8 cellular contexts compared by ENCODE assay signal in the genomic region with DNA sequence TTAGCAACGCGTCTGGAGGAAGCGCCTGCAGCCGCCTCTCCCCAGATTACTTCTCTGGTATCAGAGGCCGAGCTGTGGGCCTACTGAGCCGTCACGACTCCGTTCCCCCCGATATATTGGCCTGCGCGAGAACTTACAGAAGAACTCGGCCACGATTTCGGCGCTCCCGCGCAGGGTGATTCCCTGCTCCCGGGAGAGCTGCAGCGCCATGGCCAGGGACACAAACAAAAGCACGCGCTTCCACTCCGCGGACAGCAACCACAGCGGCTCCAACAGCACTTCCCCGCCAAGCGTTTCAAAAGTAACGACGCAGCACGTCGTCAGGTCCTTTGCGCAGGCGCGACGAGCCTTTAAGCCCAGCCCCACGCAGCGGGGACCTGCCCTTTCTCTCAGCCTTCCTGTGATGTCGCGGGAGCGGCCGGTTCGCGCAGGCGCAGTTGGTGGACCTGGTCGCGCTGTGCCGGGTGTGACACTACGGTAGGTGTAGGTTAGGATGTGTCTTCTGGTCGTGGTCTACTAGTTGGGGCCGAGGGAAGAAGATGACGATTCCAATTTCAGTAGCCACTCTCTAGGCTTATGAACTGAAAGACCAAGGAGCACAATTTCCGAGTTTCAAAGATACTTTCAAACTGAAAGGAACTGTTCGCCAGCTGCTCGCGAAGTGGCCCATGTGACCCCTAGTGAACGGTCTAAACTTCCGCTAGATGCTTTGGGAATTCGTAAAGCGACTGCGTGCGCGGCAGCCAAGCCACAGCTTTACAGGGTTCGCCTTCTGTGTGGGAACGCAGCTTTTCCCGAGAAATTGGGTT. TPM values are rescaled to one million over a fixed set of nuclear protein-coding genes. Genes with fewer than 3 reads are reported as not detected.
A peak's percentile ranks its signal among the peaks of the same experiment; 100 is the strongest.
DNase-seq lines count a peak whose midpoint lies in the region; ATAC-seq, FAIRE-seq and TF ChIP-seq lines count a peak whose summit lies in the region.

MAD2L1 (minus strand) TSS at position 324 of the 809 bp plus-strand sequence; CDS start at position 210, 114 bp downstream.

- H3K27ac Mint-ChIP-seq in chondrocyte (ENCODE audit: unreplicated experiment), result peak within 1 kb of the TSS; percentile 98

- DNase-seq in AML-193 (lab: John Stamatoyannopoulos, UW) (peak; percentile 94 to 98), NCI-H510A treated with DMSO at 0.1 percent for 48 hours (lab: John Stamatoyannopoulos, UW) (peak; percentile 88), chondrocyte (ENCODE audit: low spot score) (peak; percentile 100), kidney (peak; percentile 99)
- DNase-seq in activated CD4-positive, alpha-beta T cell treated with anti-CD3 and anti-CD28 coated beads for 24 hours (ENCODE audit: low read depth in 2 of 2), result peak; percentile 96 to 97
- DNase-seq in stimulated activated CD4-positive, alpha-beta T cell treated with anti-CD3 and anti-CD28 coated beads, Interleukin-15, amount 100 ng/mL, for 24 hours, result peak; percentile 98

- FAIRE-seq in kidney (lab: Jason Lieb, UNC), result peak; percentile 95

- no peaks in the 10 kb centered on the region for H3K9me3 Mint-ChIP-seq in chondrocyte (ENCODE audit: low read depth)

- H3K27ac ChIP-seq in kidney (ENCODE audit: low read depth in 2 of 2, low read length in 2 of 2), result peak within 1 kb of the TSS; percentile 88 to 94

- TF ChIP-seq POLR2A in GM19193 (IDR thresholded peaks at IDR 0.05; ENCODE audit: extremely low read depth, insufficient read depth, insufficient read length), result peak; percentile 93

- H3K4me1 Mint-ChIP-seq in chondrocyte (ENCODE audit: low read depth), result peaks cover 55% of the 10 kb centered on the region

- H3K36me3 Mint-ChIP-seq in chondrocyte (ENCODE audit: low read depth), result no peaks in the 10 kb centered on the region

- H3K36me3 ChIP-seq in kidney (ENCODE audit: control insufficient read depth in 1 of 2, insufficient read depth in 2 of 2, low read length in 2 of 2), result no peaks in the 10 kb centered on the region

- peak within 1 kb of the TSS; percentile 95 for H3K4me3 Mint-ChIP-seq in chondrocyte (ENCODE audit: unreplicated experiment)

- peak within 1 kb of the TSS; percentile 74 to 87 for H3K9ac ChIP-seq in kidney (ENCODE audit: low read length in 2 of 2)

- TF ChIP-seq CTCF in chondrocyte (IDR thresholded peaks at IDR 0.05), result no peak
- no peak for TF ChIP-seq CTCF in kidney (IDR thresholded peaks at IDR 0.05; ENCODE audit: borderline replicate concordance, extremely low read depth, insufficient read depth)

- peak within 1 kb of the TSS; percentile 77 to 97 for H3K4me3 ChIP-seq in kidney (ENCODE audit: low read length in 2 of 2)

- H3K27me3 Mint-ChIP-seq in chondrocyte (ENCODE audit: low read depth), result no peaks in the 10 kb centered on the region

- H3K4me1 ChIP-seq in kidney (ENCODE audit: control insufficient read depth in 1 of 2, insufficient read depth in 1 of 2, low read depth in 1 of 2, low read length in 2 of 2), result peaks cover 8 to 9% of the 10 kb centered on the region in 2 donors

- peak; percentile 92 for ATAC-seq in HG03439 (IDR thresholded peaks at IDR 0.05; ENCODE audit: unreplicated experiment)

- H3K9me3 ChIP-seq in kidney (ENCODE audit: control insufficient read depth in 1 of 2, low read length in 2 of 2), result no peaks in the 10 kb centered on the region

- intact Hi-C loops in kidney (cut with DNase I), result no loop called here

RNA-seq across cellular contexts. Expression of gene MAD2L1, which starts in this region (rescaled TPM):
- total RNA-seq in chondrocyte, result 7.7 to 9.8 TPM (median 9.4 TPM) in 3 replicates
- 1.9 TPM for total RNA-seq in kidney
- polyA plus RNA-seq in kidney (ENCODE audit: insufficient read depth, low read depth, low replicate concordance), result 2.0 TPM

Comparison
In these comparisons a context has a peak if more than half of its experiments do, and no peak if none do; other contexts are left out.
1. Peak in every context shown above with its lines: DNase-seq, ATAC-seq, H3K4me3 ChIP-seq and H3K27ac ChIP-seq.